ENCODE assay signal across 15 cellular contexts in genomic region chr18:76805221-76805620, GRCh38. TPM values are rescaled to one million over a fixed set of nuclear protein-coding genes. Genes with fewer than 3 reads are reported as not detected.
DNase-seq lines count a peak whose midpoint lies in the region; ATAC-seq, FAIRE-seq and TF ChIP-seq lines count a peak whose summit lies in the region.
"Had no signal": no experiment of that assay in that cellular context is flagged by ENCODE, and none has a peak within 500 bp of the region (broad histone marks: within the 10 kb centered on the region; RNA-seq: fewer than 3 reads in every experiment).

No MANE protein-coding gene starts in this region.

- no peak for FAIRE-seq in pancreas (lab: Jason Lieb, UNC)
- FAIRE-seq: H54 had no signal

- TF ChIP-seq CTCF in fibroblast of mammary gland (conservative IDR thresholded peaks at IDR 0.05; ENCODE audit: control insufficient read depth, insufficient read depth, low read depth, low read length): peak; percentile 30
- no peak for TF ChIP-seq CTCF in glutamatergic neuron (IDR thresholded peaks at IDR 0.05; ENCODE audit: partially characterized antibody, unreplicated experiment)
- TF ChIP-seq CTCF in pancreas (IDR thresholded peaks at IDR 0.05): no peak

- H3K9me3 ChIP-seq in pancreas: no peaks in the 10 kb centered on the region

- 59 to 63% methylated on average over 7 of the region's 7 CpGs for WGBS in pancreas, 2 donors

- peaks cover 3% of the 10 kb centered on the region for H3K9me3 Mint-ChIP-seq in glutamatergic neuron (ENCODE audit: unreplicated experiment)
- H3K9me3 Mint-ChIP-seq: T-helper 2 cell treated with Interferon-gamma antibody and Interleukin-4, amounts not matched to agents 5 μg/mL and 100 μg/mL, for 36 hours had no signal

- intact Hi-C loops in pancreas (cut with DNase I): loop anchor here in 2 of 3 donors (10.0 kb wide), 2 partner anchors 70 to 180 kb away; no protein-coding TSS in a partner anchor

- no peaks in the 10 kb centered on the region for H3K27me3 ChIP-seq in pancreas

- no peaks in the 10 kb centered on the region for H3K36me3 ChIP-seq in pancreas

- DNase-seq in ACHN (peak; percentile 18), HCEC 1CT (peak; percentile 62), RPMI8226 (peak; percentile 21), fibroblast of mammary gland (ENCODE audit: low read depth) (peak; percentile 75), glutamatergic neuron (no peak), pancreas (no peak)
- DNase-seq: activated CD8-positive, alpha-beta memory T cell treated with anti-CD3 and anti-CD28 coated beads for 24 hours; NCI-H1105 treated with DMSO at 0.1 percent for 48 hours; nucleus accumbens; stimulated activated CD4-positive, alpha-beta T cell treated with anti-CD3 and anti-CD28 coated beads, Interleukin-2, amount 100 ng/mL, for 48 hours had no signal

- in situ Hi-C loops in ACHN (cut with HindIII; ENCODE audit: low pct_ligation_motif_present, low pct_unique_long_range_greater_than_20kb, low sequenced_read_pairs): no loop called here

- H3K27ac ChIP-seq in pancreas: no peak overlapping the region

- H3K4me3 ChIP-seq in fibroblast of mammary gland (ENCODE audit: control insufficient read depth, low read depth, low read length) (no peak overlapping the region), pancreas (no peak overlapping the region)

- no peak overlapping the region for H3K4me3 Mint-ChIP-seq in glutamatergic neuron (ENCODE audit: unreplicated experiment)
- H3K4me3 Mint-ChIP-seq: B cell; T-helper 2 cell treated with Interferon-gamma antibody and Interleukin-4, amounts not matched to agents 5 μg/mL and 100 μg/mL, for 36 hours had no signal

- H3K4me1 Mint-ChIP-seq in glutamatergic neuron (ENCODE audit: low read depth, unreplicated experiment): no peaks in the 10 kb centered on the region

- no peak overlapping the region for H3K27ac Mint-ChIP-seq in glutamatergic neuron (ENCODE audit: unreplicated experiment)
- H3K27ac Mint-ChIP-seq: B cell; T-helper 2 cell treated with Interferon-gamma antibody and Interleukin-4, amounts not matched to agents 5 μg/mL and 100 μg/mL, for 36 hours had no signal

- H3K36me3 Mint-ChIP-seq in glutamatergic neuron (ENCODE audit: unreplicated experiment): no peaks in the 10 kb centered on the region

- peaks cover 0 to 5% (median 0%) of the 10 kb centered on the region in 3 donors for H3K4me1 ChIP-seq in pancreas

- no peaks in the 10 kb centered on the region for H3K27me3 Mint-ChIP-seq in glutamatergic neuron (ENCODE audit: unreplicated experiment)
- H3K27me3 Mint-ChIP-seq: B cell had no signal

- ATAC-seq in GM19395 (IDR thresholded peaks at IDR 0.05; ENCODE audit: unreplicated experiment) (no peak), pancreas (no peak), GM18498 (IDR thresholded peaks at IDR 0.05; ENCODE audit: unreplicated experiment) (no peak)

RNA-seq across cellular contexts. Expression of gene ZNF236, which starts 17.1 kb away (rescaled TPM):
- total RNA-seq in glutamatergic neuron (ENCODE audit: unreplicated experiment) (21.0 TPM), pancreas (10 to 100 TPM in 1 of 6 donors, 1 to 10 TPM in 5; 6.1 to 13.3 (median 7.3) TPM)
- polyA plus RNA-seq in pancreas: 1 to 10 TPM; 2.6 to 4.7 TPM

Comparison
In these comparisons a context has a peak if more than half of its experiments do, and no peak if none do; other contexts are left out.
1. DNase-seq: peak in ACHN (single experiment), HCEC 1CT (single experiment), RPMI8226 (single experiment) and fibroblast of mammary gland (single experiment); none in glutamatergic neuron (single experiment) and pancreas (0 of 6).